Comparison of ENCODE assay signal across 27 cellular contexts in the genomic region with DNA sequence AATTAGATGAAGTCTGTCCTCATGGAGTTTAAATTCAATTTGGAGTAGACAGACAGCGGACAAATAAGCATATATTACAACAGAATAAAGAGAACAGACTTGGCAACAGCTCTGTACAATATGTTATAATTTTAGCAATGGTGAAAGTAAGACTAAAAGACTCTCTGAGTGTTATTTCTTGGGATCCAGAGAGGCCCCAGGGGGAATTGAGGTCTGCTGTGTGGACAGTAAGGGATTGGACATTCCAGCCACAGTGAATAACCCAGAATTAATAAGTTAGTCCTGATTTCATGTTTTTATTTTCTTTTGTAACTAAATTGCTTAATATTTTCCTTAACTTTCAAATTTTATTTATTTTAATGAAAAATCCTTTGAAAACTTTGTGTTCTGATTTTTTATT.
"Had no signal": no experiment of that assay in that cellular context is flagged by ENCODE, and none has a peak within 500 bp of the region (broad histone marks: within the 10 kb centered on the region; RNA-seq: fewer than 3 reads in every experiment).

No MANE protein-coding gene starts in this region.

- H3K27me3 Mint-ChIP-seq: central memory CD8-positive, alpha-beta T cell; naive B cell; progenitor cell of endocrine pancreas had no signal

- H3K27me3 ChIP-seq: esophagus muscularis mucosa, foreskin keratinocyte, gastroesophageal sphincter, heart left ventricle, hepatocyte, neural progenitor cell, right lobe of liver, stomach, testis, transverse colon, upper lobe of right lung, uterus had no signal

- H3K4me3 Mint-ChIP-seq: central memory CD8-positive, alpha-beta T cell; naive B cell; nephron; neural progenitor cell; stimulated activated effector memory CD8-positive, alpha-beta T cell treated with anti-CD3 and anti-CD28 coated beads, Interleukin-12 subunit alpha, Interleukin-12 subunit beta, amount 100 ng/mL, for 72 hours had no signal

- H3K27ac ChIP-seq: coronary artery, esophagus muscularis mucosa, foreskin keratinocyte, gastroesophageal sphincter, heart left ventricle, hepatocyte, neural progenitor cell, parathyroid adenoma, right lobe of liver, stomach, testis, transverse colon, upper lobe of right lung, uterus had no signal

- H3K4me1 ChIP-seq: parathyroid adenoma, right lobe of liver, testis, upper lobe of right lung, uterus had no signal

- H3K36me3 Mint-ChIP-seq: stimulated activated effector memory CD8-positive, alpha-beta T cell treated with anti-CD3 and anti-CD28 coated beads, Interleukin-12 subunit alpha, Interleukin-12 subunit beta, amount 100 ng/mL, for 72 hours had no signal

- H3K27ac Mint-ChIP-seq: naive B cell, nephron, neural progenitor cell, progenitor cell of endocrine pancreas had no signal

- H3K9me3 Mint-ChIP-seq: central memory CD8-positive, alpha-beta T cell; naive B cell; nephron; neural progenitor cell; stimulated activated effector memory CD8-positive, alpha-beta T cell treated with anti-CD3 and anti-CD28 coated beads, Interleukin-12 subunit alpha, Interleukin-12 subunit beta, amount 100 ng/mL, for 72 hours had no signal

- H3K4me3 ChIP-seq: coronary artery, esophagus muscularis mucosa, gastroesophageal sphincter, heart left ventricle, hepatocyte, neural progenitor cell, right lobe of liver, stomach, testis, transverse colon, upper lobe of right lung, uterus had no signal

- H3K79me2 ChIP-seq: hepatocyte, parathyroid adenoma had no signal

- H3K4me1 Mint-ChIP-seq: central memory CD8-positive, alpha-beta T cell; naive B cell; stimulated activated effector memory CD8-positive, alpha-beta T cell treated with anti-CD3 and anti-CD28 coated beads, Interleukin-12 subunit alpha, Interleukin-12 subunit beta, amount 100 ng/mL, for 72 hours had no signal

- H3K9me3 ChIP-seq: esophagus muscularis mucosa, gastroesophageal sphincter, heart left ventricle, right lobe of liver, stomach, testis, transverse colon, upper lobe of right lung, uterus had no signal

- ATAC-seq: foreskin keratinocyte; gastroesophageal sphincter; heart left ventricle; left lobe of liver; right lobe of liver; stimulated activated effector memory CD8-positive, alpha-beta T cell treated with anti-CD3 and anti-CD28 coated beads, Interleukin-12 subunit alpha, Interleukin-12 subunit beta, amount 100 ng/mL, for 72 hours; upper lobe of right lung had no signal

- H3K4me2 ChIP-seq: hepatocyte, neural progenitor cell had no signal

- H3K36me3 ChIP-seq: esophagus muscularis mucosa, gastroesophageal sphincter, heart left ventricle, neural progenitor cell, right lobe of liver, transverse colon, upper lobe of right lung, uterus had no signal

- H2AFZ ChIP-seq: hepatocyte, neural progenitor cell, parathyroid adenoma had no signal

- DNase-seq: dermis blood vessel endothelial cell; effector memory CD4-positive, alpha-beta T cell; foreskin keratinocyte; heart left ventricle; kidney; naive B cell; right lobe of liver; stimulated activated CD4-positive, alpha-beta T cell treated with anti-CD3 and anti-CD28 coated beads, Interleukin-2, amount 100 ng/mL, for 24 hours; stimulated activated CD4-positive, alpha-beta T cell treated with anti-CD3 and anti-CD28 coated beads, Interleukin-4, amount 100 ng/mL, for 24 hours; stimulated activated naive CD4-positive, alpha-beta T cell treated with Interleukin-2 at 50 U/mL for 16 hours; stomach; substantia nigra; testis; transverse colon; upper lobe of right lung; uterus had no signal

- H3K9ac ChIP-seq: neural progenitor cell, parathyroid adenoma had no signal
